Comparison of ENCODE assay signal across 8 cellular contexts in genomic region chr2:8481463-8482009, GRCh38.
DNase-seq lines count a peak whose midpoint lies in the region; ATAC-seq and FAIRE-seq lines count a peak whose summit lies in the region.

No MANE protein-coding gene starts in this region.

- H3K36me3 ChIP-seq in SJCRH30, result no peaks in the 10 kb centered on the region
- no peaks in the 10 kb centered on the region for H3K36me3 ChIP-seq in trophoblast cell (ENCODE audit: control insufficient read depth in 1 of 2, insufficient read depth in 2 of 2, low read length in 2 of 2)

- no peak overlapping the region for H3K4ac ChIP-seq in trophoblast cell (ENCODE audit: low read depth, low read length)

- H3K27me3 ChIP-seq in SJCRH30, result no peaks in the 10 kb centered on the region
- no peaks in the 10 kb centered on the region for H3K27me3 ChIP-seq in trophoblast cell (ENCODE audit: insufficient read depth, low read length)

- peak; percentile 83 for FAIRE-seq in GM19239 (lab: Jason Lieb, UNC)

- H2BK12ac ChIP-seq in trophoblast cell (ENCODE audit: low read length), result no peak overlapping the region

- H3K14ac ChIP-seq in trophoblast cell (ENCODE audit: low read length), result no peak overlapping the region

- no peak overlapping the region for H4K91ac ChIP-seq in trophoblast cell (ENCODE audit: low read depth, low read length)

- no peak overlapping the region for H2BK5ac ChIP-seq in trophoblast cell (ENCODE audit: low read depth, low read length, poor library complexity)

- H3K9ac ChIP-seq in trophoblast cell (ENCODE audit: low read length), result no peak overlapping the region

- DNase-seq in GM19239 (ENCODE audit: insufficient read length, low spot score), result no peak
- peak; percentile 9 for DNase-seq in SK-N-DZ (ENCODE audit: low spot score)
- DNase-seq in natural killer cell treated with Interleukin-12 subunit alpha and Interleukin-12 subunit beta and Interleukin-15 and Interleukin-18, amount 100 ng/mL, for 72 hours (ENCODE audit: low spot score), result peak; percentile 77
- no peak for DNase-seq in SJCRH30
- no peak for DNase-seq in ureter (ENCODE audit: low spot score)
- DNase-seq in cerebellar nuclear complex (lab: John Stamatoyannopoulos, UW), result no peak
- DNase-seq in trophoblast cell, result no peak

- no peak overlapping the region for H3K27ac ChIP-seq in SJCRH30
- no peak overlapping the region for H3K27ac ChIP-seq in trophoblast cell (ENCODE audit: low read depth, low read length)

- H3K4me2 ChIP-seq in trophoblast cell (ENCODE audit: low read length), result no peak overlapping the region

- H4K8ac ChIP-seq in trophoblast cell (ENCODE audit: low read depth, low read length), result no peak overlapping the region

- H2AFZ ChIP-seq in trophoblast cell (ENCODE audit: insufficient read depth, low read length, poor library complexity), result no peak overlapping the region

- no peaks in the 10 kb centered on the region for H3K79me1 ChIP-seq in trophoblast cell (ENCODE audit: low read length)

- no peaks in the 10 kb centered on the region for H3K27me3 Mint-ChIP-seq in natural killer cell treated with Interleukin-12 subunit alpha and Interleukin-12 subunit beta and Interleukin-15 and Interleukin-18, amount 100 ng/mL, for 72 hours

- WGBS in trophoblast cell (ENCODE audit: extremely low coverage, insufficient coverage, insufficient read length), result no CpG with 5 or more reads among the region's 6 CpGs

- H3K9me3 ChIP-seq in SJCRH30 (replicated peaks), result no peaks in the 10 kb centered on the region
- peaks cover 2% of the 10 kb centered on the region for H3K9me3 ChIP-seq in trophoblast cell (ENCODE audit: insufficient read depth, low read depth, low read length)

- H3K27ac Mint-ChIP-seq in natural killer cell treated with Interleukin-12 subunit alpha and Interleukin-12 subunit beta and Interleukin-15 and Interleukin-18, amount 100 ng/mL, for 72 hours, result peak overlapping the region; percentile 84 to 89

- peak; percentile 57 for ATAC-seq in HG02798 (IDR thresholded peaks at IDR 0.05; ENCODE audit: poor library complexity, unreplicated experiment)
- peak; percentile 74 to 80 for ATAC-seq in natural killer cell treated with Interleukin-12 subunit alpha and Interleukin-12 subunit beta and Interleukin-15 and Interleukin-18, amount 100 ng/mL, for 72 hours

- no peak overlapping the region for H4K12ac ChIP-seq in trophoblast cell (ENCODE audit: low read depth, low read length)

- H3K4me3 Mint-ChIP-seq in natural killer cell treated with Interleukin-12 subunit alpha and Interleukin-12 subunit beta and Interleukin-15 and Interleukin-18, amount 100 ng/mL, for 72 hours, result peak overlapping the region; percentile 59

- no peak overlapping the region for H2AK5ac ChIP-seq in trophoblast cell (ENCODE audit: low read length)

- no peak overlapping the region for H3K18ac ChIP-seq in trophoblast cell (ENCODE audit: low read length)

- no peaks in the 10 kb centered on the region for H3K9me3 Mint-ChIP-seq in natural killer cell treated with Interleukin-12 subunit alpha and Interleukin-12 subunit beta and Interleukin-15 and Interleukin-18, amount 100 ng/mL, for 72 hours

- H3K4me1 ChIP-seq in SJCRH30 (no peaks in the 10 kb centered on the region), trophoblast cell (ENCODE audit: control insufficient read depth in 1 of 2, insufficient read depth in 2 of 2, low read length in 2 of 2) (peaks cover 0 to 4% of the 10 kb centered on the region in 2 experiments)

- no peak overlapping the region for H3K23ac ChIP-seq in trophoblast cell (ENCODE audit: low read length)

- H3K4me3 ChIP-seq in SJCRH30, result no peak overlapping the region
- H3K4me3 ChIP-seq in trophoblast cell (ENCODE audit: low read depth, low read length), result no peak overlapping the region

- H3K36me3 Mint-ChIP-seq in natural killer cell treated with Interleukin-12 subunit alpha and Interleukin-12 subunit beta and Interleukin-15 and Interleukin-18, amount 100 ng/mL, for 72 hours, result no peaks in the 10 kb centered on the region

- H3K4me1 Mint-ChIP-seq in natural killer cell treated with Interleukin-12 subunit alpha and Interleukin-12 subunit beta and Interleukin-15 and Interleukin-18, amount 100 ng/mL, for 72 hours (ENCODE audit: low read depth in 2 of 2), result peaks cover 85 to 90% of the 10 kb centered on the region in 2 donors

- no peak overlapping the region for H2BK120ac ChIP-seq in trophoblast cell (ENCODE audit: insufficient read depth, low read length, poor library complexity)

- no peaks in the 10 kb centered on the region for H3K79me2 ChIP-seq in trophoblast cell (ENCODE audit: control insufficient read depth, insufficient read depth, low read length, poor library complexity)

Comparison
In these comparisons a context has a peak if more than half of its experiments do, and no peak if none do; other contexts are left out.
1. DNase-seq: peak in SK-N-DZ (single experiment) and natural killer cell treated with Interleukin-12 subunit alpha and Interleukin-12 subunit beta and Interleukin-15 and Interleukin-18, amount 100 ng/mL, for 72 hours (single experiment); none in GM19239 (single experiment), SJCRH30 (0 of 2), ureter (single experiment), cerebellar nuclear complex (0 of 2) and trophoblast cell (0 of 2).